ENCODE assay signal across 1 cellular context in genomic region chr14:22243971-22244581, GRCh38.
TF ChIP-seq lines count a peak whose summit lies in the region.

No MANE protein-coding gene starts in this region.

TF ChIP-seq in SK-N-SH treated with all-trans-retinoic acid at 6 μM for 48 hours, 23 proteins besides CTCF, POLR2A, EP300 and RAD21 (continued from another document):
- TF ChIP-seq ZC3H10 (CRISPR knock-in tag; IDR thresholded peaks at IDR 0.05) (no peak), ESRRG (CRISPR knock-in tag; IDR thresholded peaks at IDR 0.05) (no peak), ZNF565 (CRISPR knock-in tag; conservative IDR thresholded peaks at IDR 0.05; ENCODE audit: low read depth) (no peak), GLIS3 (CRISPR knock-in tag; IDR thresholded peaks at IDR 0.05) (no peak)
